In the genomic region with DNA sequence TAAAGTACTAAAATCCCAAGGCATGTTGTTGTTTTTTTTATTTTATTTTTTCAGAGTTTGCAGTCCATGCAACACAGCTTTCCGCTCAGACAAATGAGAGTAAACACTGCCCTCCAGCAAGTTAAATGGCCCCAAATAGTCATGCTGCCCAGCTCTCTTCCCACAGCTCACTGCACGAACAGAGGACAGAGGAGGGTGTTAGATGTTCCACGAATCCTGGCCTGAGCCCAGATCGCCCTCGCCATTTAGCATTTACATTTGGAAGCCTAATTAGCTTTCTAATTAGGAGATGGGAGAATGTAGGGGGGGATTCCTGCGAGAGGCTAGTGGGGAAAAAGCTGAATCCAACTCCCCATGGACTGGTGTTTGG, we compare ENCODE assay signal across 1 cellular context.
TF ChIP-seq lines count a peak whose summit lies in the region.

No MANE protein-coding gene starts in this region.

TF ChIP-seq in H1, 55 proteins besides CTCF, POLR2A, EP300 and RAD21:
- TF ChIP-seq SP2 (IDR thresholded peaks at IDR 0.05; ENCODE audit: low read length) (no peak), PHF8 (conservative IDR thresholded peaks at IDR 0.05; ENCODE audit: low read depth, low read length) (no peak), SIRT6 (IDR thresholded peaks at IDR 0.05; ENCODE audit: low read length) (no peak), CHD1 (IDR thresholded peaks at IDR 0.05; ENCODE audit: low read depth, low read length) (no peak), SIN3A (conservative IDR thresholded peaks at IDR 0.05 in 1 of 2, IDR thresholded peaks at IDR 0.05 in 1 of 2; ENCODE audit: low read depth in 1 of 2, low read length in 2 of 2) (no peak), CTBP2 (IDR thresholded peaks at IDR 0.05; ENCODE audit: borderline replicate concordance, insufficient read depth, insufficient read length, low read length) (no peak), CHD2 (IDR thresholded peaks at IDR 0.05; ENCODE audit: low read length) (no peak), JUND (IDR thresholded peaks at IDR 0.05; ENCODE audit: low read length) (no peak), POU5F1 (IDR thresholded peaks at IDR 0.05; ENCODE audit: low read depth, low read length) (no peak), CBX5 (IDR thresholded peaks at IDR 0.05; ENCODE audit: low read depth, low read length) (no peak), MAFK (IDR thresholded peaks at IDR 0.05; ENCODE audit: low read depth, low read length) (no peak), SAP30 (IDR thresholded peaks at IDR 0.05; ENCODE audit: insufficient read depth, insufficient replicate concordance, low read length) (no peak), GABPA (IDR thresholded peaks at IDR 0.05; ENCODE audit: borderline replicate concordance, insufficient read depth, low read length) (no peak)
- TF ChIP-seq, protein P1, sequence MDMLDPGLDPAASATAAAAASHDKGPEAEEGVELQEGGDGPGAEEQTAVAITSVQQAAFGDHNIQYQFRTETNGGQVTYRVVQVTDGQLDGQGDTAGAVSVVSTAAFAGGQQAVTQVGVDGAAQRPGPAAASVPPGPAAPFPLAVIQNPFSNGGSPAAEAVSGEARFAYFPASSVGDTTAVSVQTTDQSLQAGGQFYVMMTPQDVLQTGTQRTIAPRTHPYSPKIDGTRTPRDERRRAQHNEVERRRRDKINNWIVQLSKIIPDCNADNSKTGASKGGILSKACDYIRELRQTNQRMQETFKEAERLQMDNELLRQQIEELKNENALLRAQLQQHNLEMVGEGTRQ (IDR thresholded peaks at IDR 0.05; ENCODE audit: low read length): no peak
- TF ChIP-seq, protein P2, sequence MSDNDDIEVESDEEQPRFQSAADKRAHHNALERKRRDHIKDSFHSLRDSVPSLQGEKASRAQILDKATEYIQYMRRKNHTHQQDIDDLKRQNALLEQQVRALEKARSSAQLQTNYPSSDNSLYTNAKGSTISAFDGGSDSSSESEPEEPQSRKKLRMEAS (IDR thresholded peaks at IDR 0.05): no peak
